Comparison of ENCODE assay signal across 9 cellular contexts in genomic region chr1:205227584-205228006, GRCh38. TPM values are rescaled to one million over a fixed set of nuclear protein-coding genes. Genes with fewer than 3 reads are reported as not detected.
DNase-seq lines count a peak whose midpoint lies in the region; ATAC-seq, FAIRE-seq and TF ChIP-seq lines count a peak whose summit lies in the region.
"Had no signal": no experiment of that assay in that cellular context is flagged by ENCODE, and none has a peak within 500 bp of the region (broad histone marks: within the 10 kb centered on the region; RNA-seq: fewer than 3 reads in every experiment).

A gene with protein sequence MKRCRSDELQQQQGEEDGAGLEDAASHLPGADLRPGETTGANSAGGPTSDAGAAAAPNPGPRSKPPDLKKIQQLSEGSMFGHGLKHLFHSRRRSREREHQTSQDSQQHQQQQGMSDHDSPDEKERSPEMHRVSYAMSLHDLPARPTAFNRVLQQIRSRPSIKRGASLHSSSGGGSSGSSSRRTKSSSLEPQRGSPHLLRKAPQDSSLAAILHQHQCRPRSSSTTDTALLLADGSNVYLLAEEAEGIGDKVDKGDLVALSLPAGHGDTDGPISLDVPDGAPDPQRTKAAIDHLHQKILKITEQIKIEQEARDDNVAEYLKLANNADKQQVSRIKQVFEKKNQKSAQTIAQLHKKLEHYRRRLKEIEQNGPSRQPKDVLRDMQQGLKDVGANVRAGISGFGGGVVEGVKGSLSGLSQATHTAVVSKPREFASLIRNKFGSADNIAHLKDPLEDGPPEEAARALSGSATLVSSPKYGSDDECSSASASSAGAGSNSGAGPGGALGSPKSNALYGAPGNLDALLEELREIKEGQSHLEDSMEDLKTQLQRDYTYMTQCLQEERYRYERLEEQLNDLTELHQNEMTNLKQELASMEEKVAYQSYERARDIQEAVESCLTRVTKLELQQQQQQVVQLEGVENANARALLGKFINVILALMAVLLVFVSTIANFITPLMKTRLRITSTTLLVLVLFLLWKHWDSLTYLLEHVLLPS (plus strand): TSS chr1:205227946. CDS start chr1:205228565, 619 bp downstream.

- no peaks in the 10 kb centered on the region for H3K27me3 ChIP-seq in HCT116 (ENCODE audit: insufficient read depth, low read length)
- H3K27me3 ChIP-seq in adipocyte (replicated peaks; ENCODE audit: control insufficient read depth, insufficient read depth, low read length), result no peaks in the 10 kb centered on the region
- H3K27me3 ChIP-seq in pancreas, result no peaks in the 10 kb centered on the region
- peaks cover 19% of the 10 kb centered on the region for H3K27me3 ChIP-seq in thymus (ENCODE audit: control insufficient read depth, insufficient read depth)

- TF ChIP-seq RAD21 in HCT116 (IDR thresholded peaks at IDR 0.05; ENCODE audit: low read depth), result no peak

- no peaks in the 10 kb centered on the region for H3K36me3 Mint-ChIP-seq in T-cell

- H3K9me3 Mint-ChIP-seq in T-cell, result no peaks in the 10 kb centered on the region

- POLR2A ChIA-PET in HCT116 (lab: Charles Lee), result interaction anchor here (1.1 kb wide), 1 partner anchor 46 kb away, joined by 3 read pairs; no protein-coding TSS in a partner anchor
- POLR2A ChIA-PET in T-cell (lab: Charles Lee), result interaction anchor here in 1 of 2 donors (1.0 kb wide), 1 partner anchor 46 kb away, joined by 3 read pairs; no protein-coding TSS in a partner anchor

- CTCF ChIA-PET in HCT116 (lab: Charles Lee) (interaction anchor here (0.9 to 3.9 kb wide), 10 partner anchors 23 to 297 kb away, joined by 3 to 66 read pairs (median 5); no protein-coding TSS in a partner anchor), T-cell (lab: Charles Lee) (interaction anchor here (1.1 to 4.4 kb wide), 5 partner anchors 10 to 57 kb away, joined by 5 to 47 read pairs (median 5); no protein-coding TSS in a partner anchor)

- H3K4me3 ChIP-seq in HCT116 (replicated peaks in 1 of 2; ENCODE audit: low read depth in 1 of 2, low read length in 2 of 2) (peak within 1 kb of the TSS; percentile 54 to 67), adipocyte (ENCODE audit: low read length) (peak within 1 kb of the TSS; percentile 83), pancreas (peak within 1 kb of the TSS; percentile 28 to 59 (median 45)), thymus (ENCODE audit: low read length) (peak within 1 kb of the TSS; percentile 82)

- WGBS in pancreas, 2 donors, result 0 to 1% methylated on average over 42 to 43 of the region's 43 CpGs
- under 1% methylated on average over 43 of the region's 43 CpGs for WGBS in thymus

- H3K79me2 ChIP-seq in HCT116 (ENCODE audit: insufficient read depth, low read length), result no peaks in the 10 kb centered on the region

- H3K9me3 ChIP-seq in HCT116 (ENCODE audit: control insufficient read depth in 1 of 2, insufficient read depth in 1 of 2, low read depth in 1 of 2, low read length in 2 of 2), result no peaks in the 10 kb centered on the region
- H3K9me3 ChIP-seq in adipocyte (ENCODE audit: control insufficient read depth, low read length), result no peaks in the 10 kb centered on the region
- no peaks in the 10 kb centered on the region for H3K9me3 ChIP-seq in pancreas
- H3K9me3 ChIP-seq in thymus (ENCODE audit: control insufficient read depth), result no peaks in the 10 kb centered on the region

- FAIRE-seq in pancreas (lab: Jason Lieb, UNC), result no peak
- FAIRE-seq: TTC549 had no signal

- H3K27ac ChIP-seq in HCT116 (ENCODE audit: low read depth, low read length) (no peak within 1 kb of the TSS; the same call in 1 of the 2 replicates), pancreas (no peak within 1 kb of the TSS), thymus (ENCODE audit: low read depth) (peak within 1 kb of the TSS; percentile 11)

- in situ Hi-C loops in Caki2 (cut with HindIII; ENCODE audit: low pct_unique_long_range_greater_than_20kb, low sequenced_read_pairs), result no loop called here

- peak within 1 kb of the TSS; percentile 46 for H3K9ac ChIP-seq in HCT116 (ENCODE audit: low read length)
- H3K9ac ChIP-seq in adipocyte (ENCODE audit: low read length), result peak within 1 kb of the TSS; percentile 78

- intact Hi-C loops in HCT116 (cut with micrococcal nuclease) (loop anchor here (1.0 kb wide), 1 partner anchor 16 kb away; the partner anchor contains the start of gene DSTYK), cardiac septum (cut with DNase I) (loop anchor here (1.0 to 2.0 kb wide), 2 partner anchors 29 to 105 kb away; no protein-coding TSS in a partner anchor), pancreas (cut with DNase I) (no loop called here)

- peak; percentile 84 for DNase-seq in Caki2 (ENCODE audit: low read depth)
- peak; percentile 74 for DNase-seq in HCT116 (ENCODE audit: low read depth, low spot score)
- peak; percentile 92 for DNase-seq in NCI-H146 (lab: John Stamatoyannopoulos, UW)
- DNase-seq in T-cell, result peak; percentile 50 to 81 (median 69)
- peak; percentile 97 for DNase-seq in adipocyte (ENCODE audit: low read depth)
- DNase-seq in cardiac septum (ENCODE audit: low spot score), result peak; percentile 92
- peak; percentile 80 to 91 (median 85) for DNase-seq in pancreas

- peak within 1 kb of the TSS; percentile 98 for H3K4me2 ChIP-seq in HCT116 (ENCODE audit: low read length)

- TF ChIP-seq CTCF in HCT116 (IDR thresholded peaks at IDR 0.05 in 2 of 3, conservative IDR thresholded peaks at IDR 0.05 in 1 of 3; ENCODE audit: borderline replicate concordance in 1 of 3, insufficient read depth in 1 of 3, low read depth in 2 of 3, low read length in 2 of 3) (no peak), pancreas (IDR thresholded peaks at IDR 0.05) (no peak)

- ATAC-seq in HCT116 (peak; percentile 90), T-cell (replicated peaks in 1 of 4) (peak; percentile 82 to 87 (median 86)), pancreas (peak; percentile 78 to 89 (median 86))

- H4K20me1 ChIP-seq in HCT116 (ENCODE audit: insufficient read depth), result no peaks in the 10 kb centered on the region

- H3K4me1 Mint-ChIP-seq in T-cell, result peaks cover 18 to 30% (median 25%) of the 10 kb centered on the region in 3 donors

- RAD21 ChIA-PET in HCT116 (lab: Charles Lee; ENCODE audit: low non-redundant PET in 1 of 2, low total read pairs in 2 of 2, uncharacterized antibody in 2 of 2, unreplicated experiment in 2 of 2), result no interaction called here

- peak within 1 kb of the TSS; percentile 80 to 84 for H3K27ac Mint-ChIP-seq in T-cell

- H3K27me3 Mint-ChIP-seq in T-cell, result peaks cover 3 to 10% of the 10 kb centered on the region in 2 donors

- no peaks in the 10 kb centered on the region for H3K36me3 ChIP-seq in HCT116 (ENCODE audit: control insufficient read depth in 1 of 2, insufficient read depth in 2 of 2, low read length in 2 of 2)
- no peaks in the 10 kb centered on the region for H3K36me3 ChIP-seq in adipocyte (ENCODE audit: control insufficient read depth, insufficient read depth, low read length, severe bottlenecking)
- H3K36me3 ChIP-seq in pancreas, result no peaks in the 10 kb centered on the region
- H3K36me3 ChIP-seq in thymus (ENCODE audit: control insufficient read depth, insufficient read depth), result no peaks in the 10 kb centered on the region

- peak within 1 kb of the TSS; percentile 98 for H2AFZ ChIP-seq in HCT116 (ENCODE audit: low read depth, low read length, poor library complexity, severe bottlenecking)

- H3K4me1 ChIP-seq in HCT116 (ENCODE audit: control insufficient read depth in 1 of 2, insufficient read depth in 2 of 2, low read length in 2 of 2), result peaks cover 11 to 28% of the 10 kb centered on the region in 2 experiments; a peak in 3 of 4 replicates
- peaks cover 14% of the 10 kb centered on the region for H3K4me1 ChIP-seq in adipocyte (ENCODE audit: control insufficient read depth, insufficient read depth, low read length)
- peaks cover 0 to 10% (median 3%) of the 10 kb centered on the region in 3 donors for H3K4me1 ChIP-seq in pancreas
- H3K4me1 ChIP-seq in thymus (ENCODE audit: control insufficient read depth, insufficient read depth, low read length), result peaks cover 8% of the 10 kb centered on the region

- H3K9me2 ChIP-seq in HCT116 (ENCODE audit: insufficient read depth), result no peaks in the 10 kb centered on the region

- no TSS peak for BruUV-seq in HCT116 (replicated peaks; lab: Mats Ljungman, UMichigan)

- H3K4me3 Mint-ChIP-seq in T-cell, result peak within 1 kb of the TSS; percentile 85 to 91 (median 87)

- TF ChIP-seq POLR2A in HCT116 (IDR thresholded peaks at IDR 0.05; ENCODE audit: borderline replicate concordance, extremely low read depth, insufficient read depth, insufficient read length), result peak; percentile 34

TF ChIP-seq in HCT116, 20 proteins besides CTCF, POLR2A, EP300 and RAD21:
- TF ChIP-seq SP1 (IDR thresholded peaks at IDR 0.05; ENCODE audit: low read depth) (peak; percentile 94), YY1 (IDR thresholded peaks at IDR 0.05; ENCODE audit: extremely low read depth, insufficient replicate concordance, low read depth, low read length) (peak; percentile 32), POLR2AphosphoS5 (IDR thresholded peaks at IDR 0.05; ENCODE audit: low read depth, low read length) (peak; percentile 76), ZFX (IDR thresholded peaks at IDR 0.05) (no peak), EGR1 (IDR thresholded peaks at IDR 0.05; ENCODE audit: low read depth) (peak; percentile 93)
- TF ChIP-seq, protein P1, sequence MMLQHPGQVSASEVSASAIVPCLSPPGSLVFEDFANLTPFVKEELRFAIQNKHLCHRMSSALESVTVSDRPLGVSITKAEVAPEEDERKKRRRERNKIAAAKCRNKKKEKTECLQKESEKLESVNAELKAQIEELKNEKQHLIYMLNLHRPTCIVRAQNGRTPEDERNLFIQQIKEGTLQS (IDR thresholded peaks at IDR 0.05), result no peak
TF ChIP-seq in HCT116: peak in this region for 4.

RNA-seq across cellular contexts. Expression of the gene that starts here (rescaled TPM):
- 7.7 and 9.3 TPM in 2 replicates for total RNA-seq in Caki2 (2014; rRNA removed; shearing (Covaris generic); ENCODE audit: low replicate concordance)
- total RNA-seq in HCT116 (2021; ENCODE audit: unreplicated experiment), result 2.7 TPM
- polyA plus RNA-seq in HCT116 (2012), result 2.5 and 2.6 TPM in 2 replicates
- 1 to 10 TPM; 1.0 to 3.3 (median 1.8) TPM for total RNA-seq in T-cell
- 4.0 TPM for total RNA-seq in cardiac septum
- total RNA-seq in pancreas, result 1 to 10 TPM in 3 of 6 donors, under 1 TPM in 3; 0.55 to 1.8 (median 0.94) TPM
- 1 to 10 TPM; 2.6 to 4.3 TPM for polyA plus RNA-seq in pancreas
- 3.7 TPM for polyA plus RNA-seq in thymus

Comparison
In these comparisons a context has a peak if more than half of its experiments do, and no peak if none do; other contexts are left out.
1. intact Hi-C loops: an anchor here in HCT116 (1.0 kb wide) and cardiac septum (1.0 to 2.0 kb wide); none called in pancreas.